ENCODE assay signal across 1 cellular context in the genomic region with DNA sequence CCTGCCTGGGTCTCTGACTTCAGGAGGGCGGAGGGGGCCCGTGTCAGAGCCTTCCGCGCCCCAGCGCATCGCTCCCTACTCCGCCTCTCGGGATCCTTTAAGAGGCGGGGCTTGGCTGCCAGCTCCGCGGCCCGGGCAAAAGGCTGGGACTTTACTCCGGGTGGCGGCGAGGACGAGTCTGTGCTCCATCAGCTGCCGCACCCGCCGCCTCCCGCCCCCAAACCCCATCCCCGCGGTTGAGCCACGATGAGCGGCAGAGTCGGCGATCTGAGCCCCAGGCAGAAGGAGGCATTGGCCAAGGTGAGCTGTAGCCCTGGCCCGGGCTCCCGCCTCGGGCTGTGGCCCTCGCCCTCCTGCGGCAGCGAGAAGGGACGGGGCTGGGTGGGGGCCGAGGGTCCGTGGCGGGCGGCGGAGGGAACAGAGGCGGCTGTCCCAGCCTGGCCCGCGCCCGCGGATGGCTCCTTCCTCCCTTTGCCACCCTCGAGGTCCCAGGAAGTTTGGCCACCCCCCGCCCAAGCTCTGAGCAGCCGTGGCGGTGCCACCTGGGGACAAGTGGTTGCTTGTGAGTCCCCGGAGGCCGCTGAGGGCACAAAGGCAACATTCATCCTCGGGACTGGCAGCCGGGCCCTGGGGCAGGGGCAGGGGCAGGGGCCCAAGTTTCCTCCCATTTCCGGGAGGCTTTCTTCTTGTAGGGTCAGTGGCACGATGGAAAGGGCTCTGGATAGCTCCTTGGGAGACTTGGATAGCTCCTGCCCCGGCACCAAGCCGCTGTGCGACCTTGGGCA.
TF ChIP-seq lines count a peak whose summit lies in the region.

Gene SEC14L2 (plus strand): TSS at position 148 of the 785 bp plus-strand sequence. CDS start 99 bp downstream, at position 247.

TF ChIP-seq in HepG2, 621 proteins besides CTCF, POLR2A, EP300 and RAD21 (continued from another document and continues in another):
- TF ChIP-seq ZNF800 (CRISPR knock-in tag; IDR thresholded peaks at IDR 0.05) (no peak), ZNF431 (CRISPR knock-in tag; IDR thresholded peaks at IDR 0.05; ENCODE audit: borderline replicate concordance, low read depth) (no peak), SMC3 (IDR thresholded peaks at IDR 0.05; ENCODE audit: low read length) (no peak), ZNF101 (CRISPR knock-in tag; IDR thresholded peaks at IDR 0.05; ENCODE audit: borderline replicate concordance, low read depth) (no peak), GZF1 (CRISPR knock-in tag; IDR thresholded peaks at IDR 0.05) (no peak), KAT8 (CRISPR knock-in tag; IDR thresholded peaks at IDR 0.05) (no peak), MLLT10 (CRISPR knock-in tag; IDR thresholded peaks at IDR 0.05) (no peak), ATF4 (CRISPR knock-in tag; IDR thresholded peaks at IDR 0.05) (no peak), ZNF773 (CRISPR knock-in tag; IDR thresholded peaks at IDR 0.05; ENCODE audit: borderline replicate concordance) (no peak), ZBTB14 (CRISPR knock-in tag; IDR thresholded peaks at IDR 0.05) (no peak), ZNF282 (IDR thresholded peaks at IDR 0.05; ENCODE audit: partially characterized antibody) (no peak), FLYWCH1 (CRISPR knock-in tag; IDR thresholded peaks at IDR 0.05) (no peak), TBX2 (CRISPR knock-in tag; IDR thresholded peaks at IDR 0.05; ENCODE audit: borderline replicate concordance) (0 out of 2 replicates have a peak, but pooled peaks have one; percentile 58), MEF2D (CRISPR knock-in tag; IDR thresholded peaks at IDR 0.05) (no peak), TBX3 (IDR thresholded peaks at IDR 0.05; ENCODE audit: borderline replicate concordance) (no peak), ARID2 (CRISPR knock-in tag; IDR thresholded peaks at IDR 0.05; ENCODE audit: borderline replicate concordance) (no peak), MAFK (conservative IDR thresholded peaks at IDR 0.05 in 1 of 2, IDR thresholded peaks at IDR 0.05 in 1 of 2; ENCODE audit: low read length in 2 of 2) (no peak), MED13 (CRISPR knock-in tag; IDR thresholded peaks at IDR 0.05) (no peak), MIER3 (CRISPR knock-in tag; IDR thresholded peaks at IDR 0.05; ENCODE audit: borderline replicate concordance) (no peak), ZNF761 (CRISPR knock-in tag; conservative IDR thresholded peaks at IDR 0.05) (no peak), ZNF552 (CRISPR knock-in tag; IDR thresholded peaks at IDR 0.05; ENCODE audit: borderline replicate concordance) (no peak), STAT6 (CRISPR knock-in tag; IDR thresholded peaks at IDR 0.05; ENCODE audit: borderline replicate concordance) (no peak), PHF21A (CRISPR knock-in tag; IDR thresholded peaks at IDR 0.05) (no peak), DR1 (CRISPR knock-in tag; IDR thresholded peaks at IDR 0.05) (no peak), SAP130 (CRISPR knock-in tag; IDR thresholded peaks at IDR 0.05; ENCODE audit: low read depth) (0 out of 2 replicates have a peak, but pooled peaks have one; percentile 28)
- TF ChIP-seq, protein P1, sequence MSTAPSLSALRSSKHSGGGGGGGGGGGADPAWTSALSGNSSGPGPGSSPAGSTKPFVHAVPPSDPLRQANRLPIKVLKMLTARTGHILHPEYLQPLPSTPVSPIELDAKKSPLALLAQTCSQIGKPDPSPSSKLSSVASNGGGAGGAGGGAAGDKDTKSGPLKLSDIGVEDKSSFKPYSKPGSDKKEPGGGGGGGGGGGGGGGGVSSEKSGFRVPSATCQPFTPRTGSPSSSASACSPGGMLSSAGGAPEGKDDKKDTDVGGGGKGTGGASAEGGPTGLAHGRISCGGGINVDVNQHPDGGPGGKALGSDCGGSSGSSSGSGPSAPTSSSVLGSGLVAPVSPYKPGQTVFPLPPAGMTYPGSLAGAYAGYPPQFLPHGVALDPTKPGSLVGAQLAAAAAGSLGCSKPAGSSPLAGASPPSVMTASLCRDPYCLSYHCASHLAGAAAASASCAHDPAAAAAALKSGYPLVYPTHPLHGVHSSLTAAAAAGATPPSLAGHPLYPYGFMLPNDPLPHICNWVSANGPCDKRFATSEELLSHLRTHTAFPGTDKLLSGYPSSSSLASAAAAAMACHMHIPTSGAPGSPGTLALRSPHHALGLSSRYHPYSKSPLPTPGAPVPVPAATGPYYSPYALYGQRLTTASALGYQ (CRISPR knock-in tag; IDR thresholded peaks at IDR 0.05) = no peak
- TF ChIP-seq, protein P2, sequence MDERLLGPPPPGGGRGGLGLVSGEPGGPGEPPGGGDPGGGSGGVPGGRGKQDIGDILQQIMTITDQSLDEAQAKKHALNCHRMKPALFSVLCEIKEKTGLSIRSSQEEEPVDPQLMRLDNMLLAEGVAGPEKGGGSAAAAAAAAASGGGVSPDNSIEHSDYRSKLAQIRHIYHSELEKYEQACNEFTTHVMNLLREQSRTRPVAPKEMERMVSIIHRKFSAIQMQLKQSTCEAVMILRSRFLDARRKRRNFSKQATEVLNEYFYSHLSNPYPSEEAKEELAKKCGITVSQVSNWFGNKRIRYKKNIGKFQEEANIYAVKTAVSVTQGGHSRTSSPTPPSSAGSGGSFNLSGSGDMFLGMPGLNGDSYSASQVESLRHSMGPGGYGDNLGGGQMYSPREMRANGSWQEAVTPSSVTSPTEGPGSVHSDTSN (CRISPR knock-in tag; IDR thresholded peaks at IDR 0.05) = no peak
- TF ChIP-seq, protein P3, sequence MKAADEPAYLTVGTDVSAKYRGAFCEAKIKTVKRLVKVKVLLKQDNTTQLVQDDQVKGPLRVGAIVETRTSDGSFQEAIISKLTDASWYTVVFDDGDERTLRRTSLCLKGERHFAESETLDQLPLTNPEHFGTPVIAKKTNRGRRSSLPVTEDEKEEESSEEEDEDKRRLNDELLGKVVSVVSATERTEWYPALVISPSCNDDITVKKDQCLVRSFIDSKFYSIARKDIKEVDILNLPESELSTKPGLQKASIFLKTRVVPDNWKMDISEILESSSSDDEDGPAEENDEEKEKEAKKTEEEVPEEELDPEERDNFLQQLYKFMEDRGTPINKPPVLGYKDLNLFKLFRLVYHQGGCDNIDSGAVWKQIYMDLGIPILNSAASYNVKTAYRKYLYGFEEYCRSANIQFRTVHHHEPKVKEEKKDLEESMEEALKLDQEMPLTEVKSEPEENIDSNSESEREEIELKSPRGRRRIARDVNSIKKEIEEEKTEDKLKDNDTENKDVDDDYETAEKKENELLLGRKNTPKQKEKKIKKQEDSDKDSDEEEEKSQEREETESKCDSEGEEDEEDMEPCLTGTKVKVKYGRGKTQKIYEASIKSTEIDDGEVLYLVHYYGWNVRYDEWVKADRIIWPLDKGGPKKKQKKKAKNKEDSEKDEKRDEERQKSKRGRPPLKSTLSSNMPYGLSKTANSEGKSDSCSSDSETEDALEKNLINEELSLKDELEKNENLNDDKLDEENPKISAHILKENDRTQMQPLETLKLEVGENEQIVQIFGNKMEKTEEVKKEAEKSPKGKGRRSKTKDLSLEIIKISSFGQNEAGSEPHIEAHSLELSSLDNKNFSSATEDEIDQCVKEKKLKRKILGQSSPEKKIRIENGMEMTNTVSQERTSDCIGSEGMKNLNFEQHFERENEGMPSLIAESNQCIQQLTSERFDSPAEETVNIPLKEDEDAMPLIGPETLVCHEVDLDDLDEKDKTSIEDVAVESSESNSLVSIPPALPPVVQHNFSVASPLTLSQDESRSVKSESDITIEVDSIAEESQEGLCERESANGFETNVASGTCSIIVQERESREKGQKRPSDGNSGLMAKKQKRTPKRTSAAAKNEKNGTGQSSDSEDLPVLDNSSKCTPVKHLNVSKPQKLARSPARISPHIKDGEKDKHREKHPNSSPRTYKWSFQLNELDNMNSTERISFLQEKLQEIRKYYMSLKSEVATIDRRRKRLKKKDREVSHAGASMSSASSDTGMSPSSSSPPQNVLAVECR (CRISPR knock-in tag; IDR thresholded peaks at IDR 0.05; ENCODE audit: borderline replicate concordance) = peak; percentile 22; the same call in 1 of the 2 replicates
- TF ChIP-seq, protein P4, sequence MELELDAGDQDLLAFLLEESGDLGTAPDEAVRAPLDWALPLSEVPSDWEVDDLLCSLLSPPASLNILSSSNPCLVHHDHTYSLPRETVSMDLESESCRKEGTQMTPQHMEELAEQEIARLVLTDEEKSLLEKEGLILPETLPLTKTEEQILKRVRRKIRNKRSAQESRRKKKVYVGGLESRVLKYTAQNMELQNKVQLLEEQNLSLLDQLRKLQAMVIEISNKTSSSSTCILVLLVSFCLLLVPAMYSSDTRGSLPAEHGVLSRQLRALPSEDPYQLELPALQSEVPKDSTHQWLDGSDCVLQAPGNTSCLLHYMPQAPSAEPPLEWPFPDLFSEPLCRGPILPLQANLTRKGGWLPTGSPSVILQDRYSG (CRISPR knock-in tag; IDR thresholded peaks at IDR 0.05) = no peak
- TF ChIP-seq, protein P5, sequence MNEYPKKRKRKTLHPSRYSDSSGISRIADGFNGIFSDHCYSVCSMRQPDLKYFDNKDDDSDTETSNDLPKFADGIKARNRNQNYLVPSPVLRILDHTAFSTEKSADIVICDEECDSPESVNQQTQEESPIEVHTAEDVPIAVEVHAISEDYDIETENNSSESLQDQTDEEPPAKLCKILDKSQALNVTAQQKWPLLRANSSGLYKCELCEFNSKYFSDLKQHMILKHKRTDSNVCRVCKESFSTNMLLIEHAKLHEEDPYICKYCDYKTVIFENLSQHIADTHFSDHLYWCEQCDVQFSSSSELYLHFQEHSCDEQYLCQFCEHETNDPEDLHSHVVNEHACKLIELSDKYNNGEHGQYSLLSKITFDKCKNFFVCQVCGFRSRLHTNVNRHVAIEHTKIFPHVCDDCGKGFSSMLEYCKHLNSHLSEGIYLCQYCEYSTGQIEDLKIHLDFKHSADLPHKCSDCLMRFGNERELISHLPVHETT (CRISPR knock-in tag; conservative IDR thresholded peaks at IDR 0.05) = no peak
- TF ChIP-seq, protein P6, sequence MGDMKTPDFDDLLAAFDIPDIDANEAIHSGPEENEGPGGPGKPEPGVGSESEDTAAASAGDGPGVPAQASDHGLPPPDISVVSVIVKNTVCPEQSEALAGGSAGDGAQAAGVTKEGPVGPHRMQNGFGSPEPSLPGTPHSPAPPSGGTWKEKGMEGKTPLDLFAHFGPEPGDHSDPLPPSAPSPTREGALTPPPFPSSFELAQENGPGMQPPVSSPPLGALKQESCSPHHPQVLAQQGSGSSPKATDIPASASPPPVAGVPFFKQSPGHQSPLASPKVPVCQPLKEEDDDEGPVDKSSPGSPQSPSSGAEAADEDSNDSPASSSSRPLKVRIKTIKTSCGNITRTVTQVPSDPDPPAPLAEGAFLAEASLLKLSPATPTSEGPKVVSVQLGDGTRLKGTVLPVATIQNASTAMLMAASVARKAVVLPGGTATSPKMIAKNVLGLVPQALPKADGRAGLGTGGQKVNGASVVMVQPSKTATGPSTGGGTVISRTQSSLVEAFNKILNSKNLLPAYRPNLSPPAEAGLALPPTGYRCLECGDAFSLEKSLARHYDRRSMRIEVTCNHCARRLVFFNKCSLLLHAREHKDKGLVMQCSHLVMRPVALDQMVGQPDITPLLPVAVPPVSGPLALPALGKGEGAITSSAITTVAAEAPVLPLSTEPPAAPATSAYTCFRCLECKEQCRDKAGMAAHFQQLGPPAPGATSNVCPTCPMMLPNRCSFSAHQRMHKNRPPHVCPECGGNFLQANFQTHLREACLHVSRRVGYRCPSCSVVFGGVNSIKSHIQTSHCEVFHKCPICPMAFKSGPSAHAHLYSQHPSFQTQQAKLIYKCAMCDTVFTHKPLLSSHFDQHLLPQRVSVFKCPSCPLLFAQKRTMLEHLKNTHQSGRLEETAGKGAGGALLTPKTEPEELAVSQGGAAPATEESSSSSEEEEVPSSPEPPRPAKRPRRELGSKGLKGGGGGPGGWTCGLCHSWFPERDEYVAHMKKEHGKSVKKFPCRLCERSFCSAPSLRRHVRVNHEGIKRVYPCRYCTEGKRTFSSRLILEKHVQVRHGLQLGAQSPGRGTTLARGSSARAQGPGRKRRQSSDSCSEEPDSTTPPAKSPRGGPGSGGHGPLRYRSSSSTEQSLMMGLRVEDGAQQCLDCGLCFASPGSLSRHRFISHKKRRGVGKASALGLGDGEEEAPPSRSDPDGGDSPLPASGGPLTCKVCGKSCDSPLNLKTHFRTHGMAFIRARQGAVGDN (CRISPR knock-in tag; IDR thresholded peaks at IDR 0.05) = peak; percentile 71
